ENCODE assay signal across 1 cellular context in genomic region chr2:239769574-239770145, GRCh38.
TF ChIP-seq lines count a peak whose summit lies in the region.

No MANE protein-coding gene starts in this region.

TF ChIP-seq in HepG2, 621 proteins besides CTCF, POLR2A, EP300 and RAD21:
- TF ChIP-seq, protein P1, sequence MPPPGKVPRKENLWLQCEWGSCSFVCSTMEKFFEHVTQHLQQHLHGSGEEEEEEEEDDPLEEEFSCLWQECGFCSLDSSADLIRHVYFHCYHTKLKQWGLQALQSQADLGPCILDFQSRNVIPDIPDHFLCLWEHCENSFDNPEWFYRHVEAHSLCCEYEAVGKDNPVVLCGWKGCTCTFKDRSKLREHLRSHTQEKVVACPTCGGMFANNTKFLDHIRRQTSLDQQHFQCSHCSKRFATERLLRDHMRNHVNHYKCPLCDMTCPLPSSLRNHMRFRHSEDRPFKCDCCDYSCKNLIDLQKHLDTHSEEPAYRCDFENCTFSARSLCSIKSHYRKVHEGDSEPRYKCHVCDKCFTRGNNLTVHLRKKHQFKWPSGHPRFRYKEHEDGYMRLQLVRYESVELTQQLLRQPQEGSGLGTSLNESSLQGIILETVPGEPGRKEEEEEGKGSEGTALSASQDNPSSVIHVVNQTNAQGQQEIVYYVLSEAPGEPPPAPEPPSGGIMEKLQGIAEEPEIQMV (CRISPR knock-in tag; IDR thresholded peaks at IDR 0.05; ENCODE audit: low read depth), result no peak
- TF ChIP-seq ZBTB7A (CRISPR knock-in tag; IDR thresholded peaks at IDR 0.05) (no peak), MAFK (conservative IDR thresholded peaks at IDR 0.05 in 1 of 2, IDR thresholded peaks at IDR 0.05 in 1 of 2; ENCODE audit: low read length in 2 of 2) (peak in 1 of 2 experiments; percentile 12; a peak in 1 of 4 replicates)
TF ChIP-seq in HepG2: peak in this region for 1.
